ENCODE assay signal across 6 cellular contexts in genomic region chr19:32576790-32577189, GRCh38.
"Had no signal": no experiment of that assay in that cellular context is flagged by ENCODE, and none has a peak within 500 bp of the region (broad histone marks: within the 10 kb centered on the region; RNA-seq: fewer than 3 reads in every experiment).

No MANE protein-coding gene starts in this region.

- DNase-seq: IMR-90, KBM-7, KG1 had no signal

- H3K27ac ChIP-seq: HL-60, KMS-11 had no signal

- H3K9ac ChIP-seq: KMS-11 had no signal

- FAIRE-seq: HTR-8/SVneo had no signal

- H3K4me2 ChIP-seq: KMS-11 had no signal
